Comparison of ENCODE assay signal across 15 cellular contexts in the genomic region with DNA sequence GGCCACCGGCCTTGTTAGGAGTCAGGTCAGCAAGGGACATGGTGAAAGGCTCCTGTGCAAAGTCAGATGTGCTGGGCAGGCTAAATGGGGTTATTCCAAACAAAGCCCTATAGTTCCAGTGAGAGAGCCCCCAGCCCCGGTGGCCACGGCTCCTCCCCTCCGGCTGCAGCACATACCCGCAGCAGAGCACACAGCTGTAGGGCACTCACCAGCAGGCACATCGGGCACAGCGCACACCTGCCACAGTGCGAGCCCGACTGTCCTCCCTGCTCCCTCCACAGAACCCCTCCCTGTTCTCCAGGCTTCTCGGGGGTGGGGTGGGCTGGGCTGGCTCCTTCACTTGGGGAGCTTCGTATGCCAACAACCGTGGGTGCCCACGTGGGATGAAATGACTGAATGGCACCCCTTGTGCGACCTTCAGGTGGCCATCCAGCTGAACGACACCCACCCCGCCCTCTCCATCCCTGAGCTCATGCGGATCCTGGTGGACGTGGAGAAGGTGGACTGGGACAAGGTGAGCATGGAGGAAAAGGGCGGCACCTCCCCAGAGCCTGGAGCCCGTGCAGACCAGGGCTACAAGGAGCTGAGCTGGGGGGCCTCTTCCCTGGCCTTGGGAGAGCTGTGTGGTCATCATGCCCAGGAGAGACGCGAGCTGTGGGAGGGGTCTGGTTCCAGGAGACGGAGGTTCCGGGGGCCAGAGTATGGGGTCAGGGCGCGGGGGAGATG. TPM values are rescaled to one million over a fixed set of nuclear protein-coding genes. Genes with fewer than 3 reads are reported as not detected.
DNase-seq lines count a peak whose midpoint lies in the region; ATAC-seq and TF ChIP-seq lines count a peak whose summit lies in the region.
"Had no signal": no experiment of that assay in that cellular context is flagged by ENCODE, and none has a peak within 500 bp of the region (broad histone marks: within the 10 kb centered on the region; RNA-seq: fewer than 3 reads in every experiment).

No MANE protein-coding gene starts in this region.

- no peaks in the 10 kb centered on the region for H3K9me3 ChIP-seq in BE2C
- no peaks in the 10 kb centered on the region for H3K9me3 ChIP-seq in RWPE2 (ENCODE audit: severe bottlenecking)
- no peaks in the 10 kb centered on the region for H3K9me3 ChIP-seq in left ventricle myocardium inferior (replicated peaks)
- H3K9me3 ChIP-seq in psoas muscle = no peaks in the 10 kb centered on the region

- no peak overlapping the region for H3K4me3 ChIP-seq in BE2C (ENCODE audit: low read depth, low read length)
- H3K4me3 ChIP-seq in RWPE2 (ENCODE audit: severe bottlenecking) = no peak overlapping the region
- H3K4me3 ChIP-seq in left ventricle myocardium inferior = no peak overlapping the region
- H3K4me3 ChIP-seq in psoas muscle = no peak overlapping the region

- H3K4me1 ChIP-seq in BE2C (peaks cover 11% of the 10 kb centered on the region), RWPE2 (ENCODE audit: insufficient read depth, poor library complexity, severe bottlenecking) (no peaks in the 10 kb centered on the region), left ventricle myocardium inferior (peaks cover 63% of the 10 kb centered on the region), psoas muscle (peaks cover 11% of the 10 kb centered on the region)

- H3K36me3 ChIP-seq in BE2C = peaks cover 65% of the 10 kb centered on the region
- H3K36me3 ChIP-seq in RWPE2 (ENCODE audit: low read depth) = peaks cover 82% of the 10 kb centered on the region
- H3K36me3 ChIP-seq in left ventricle myocardium inferior = peaks cover 98% of the 10 kb centered on the region
- H3K36me3 ChIP-seq in psoas muscle (ENCODE audit: insufficient read depth in 1 of 2, low read depth in 1 of 2) = peaks cover 0 to 72% of the 10 kb centered on the region in 2 donors

- WGBS in psoas muscle, 3 donors = 88 to 95% (median 90%) methylated on average over 26 of the region's 26 CpGs

- H3K27me3 ChIP-seq in BE2C (no peaks in the 10 kb centered on the region), RWPE2 (ENCODE audit: insufficient read depth, poor library complexity, severe bottlenecking) (no peaks in the 10 kb centered on the region), left ventricle myocardium inferior (ENCODE audit: low read depth) (no peaks in the 10 kb centered on the region), psoas muscle (ENCODE audit: insufficient read depth in 3 of 3, low read length in 2 of 3) (no peaks in the 10 kb centered on the region)

- DNase-seq in BE2C (peak; percentile 4), RWPE2 (ENCODE audit: low spot score) (peak; percentile 42), left ventricle myocardium inferior (peak; percentile 8), psoas muscle (peak; percentile 9 to 49), DMS79 treated with DMSO at 0.1 percent for 48 hours (lab: John Stamatoyannopoulos, UW) (no peak), SIG-M5 treated with dmso at 0.1 percent for 504 hours (lab: John Stamatoyannopoulos, UW; ENCODE audit: unreplicated experiment) (no peak), kidney glomerular epithelial cell (lab: John Stamatoyannopoulos, UW) (no peak)
- DNase-seq: foreskin melanocyte; NCI-H1048; NCI-H2171; RPMI8226; stimulated activated naive CD8-positive, alpha-beta T cell treated with anti-CD3 and anti-CD28 coated beads, Interleukin-15, Interleukin-2, amounts not matched to agents 100 U/mL and 50 U/mL, for 24 hours had no signal

- intact Hi-C loops in left ventricle myocardium inferior (cut with micrococcal nuclease) = no loop called here
- intact Hi-C loops in psoas muscle (cut with DNase I) = loop anchor here in 1 of 2 donors (10.0 kb wide), 1 partner anchor 116 kb away; a partner anchor contains a TSS

- TF ChIP-seq CTCF in BE2C (IDR thresholded peaks at IDR 0.05; ENCODE audit: low read depth, low read length) (no peak), RWPE2 (IDR thresholded peaks at IDR 0.05; ENCODE audit: poor library complexity, severe bottlenecking) (no peak), left ventricle myocardium inferior (IDR thresholded peaks at IDR 0.05; ENCODE audit: borderline replicate concordance) (no peak), psoas muscle (IDR thresholded peaks at IDR 0.05) (no peak)

- no peak for ATAC-seq in RWPE2 (ENCODE audit: low read depth)
- ATAC-seq in psoas muscle = no peak
- no peak for ATAC-seq in GM19023 (IDR thresholded peaks at IDR 0.05; ENCODE audit: unreplicated experiment)
- ATAC-seq: activated CD4-positive, CD25-positive, alpha-beta regulatory T cell treated with anti-CD3 and anti-CD28 coated beads, Interleukin-2, amount 50 U/mL, for 24 hours; stimulated activated naive CD8-positive, alpha-beta T cell treated with anti-CD3 and anti-CD28 coated beads, Interleukin-15, Interleukin-2, amounts not matched to agents 100 U/mL and 50 U/mL, for 24 hours; T-cell had no signal

- H3K27ac ChIP-seq in RWPE2 (ENCODE audit: poor library complexity, severe bottlenecking) (no peak overlapping the region), left ventricle myocardium inferior (replicated peaks) (peak overlapping the region; percentile 87), psoas muscle (no peak overlapping the region)

RNA-seq across cellular contexts. Expression of a gene that starts 30.9 kb away (rescaled TPM):
- polyA plus RNA-seq in BE2C (2012; ENCODE audit: insufficient read depth, insufficient read length, low read depth) = 58.6 TPM
- total RNA-seq in left ventricle myocardium inferior (218 TPM), psoas muscle (10 to 100 TPM in 2 of 4 donors, 1 to 10 TPM in 2; 7.8 to 22.3 (median 10.6) TPM)
- polyA plus RNA-seq in psoas muscle = 1 to 10 TPM; 4.9 to 9.5 (median 8.6) TPM

Comparison
In these comparisons a context has a peak if more than half of its experiments do, and no peak if none do; other contexts are left out.
1. DNase-seq: peak in BE2C (single experiment), RWPE2 (single experiment), left ventricle myocardium inferior (single experiment) and psoas muscle (2 of 2); none in DMS79 treated with DMSO at 0.1 percent for 48 hours (single experiment), SIG-M5 treated with dmso at 0.1 percent for 504 hours (single experiment) and kidney glomerular epithelial cell (single experiment).